ENCODE assay signal across 1 cellular context in genomic region chr1:86965827-86966182, GRCh38.
TF ChIP-seq lines count a peak whose summit lies in the region.

No MANE protein-coding gene starts in this region.

TF ChIP-seq in K562, 482 proteins besides CTCF, POLR2A, EP300 and RAD21 (continued from another document):
- no peak for TF ChIP-seq ETS1 (conservative IDR thresholded peaks at IDR 0.05; ENCODE audit: control insufficient read depth, low read depth, low read length)
- no peak for TF ChIP-seq POLR3G (IDR thresholded peaks at IDR 0.05; ENCODE audit: extremely low read depth, insufficient read length, insufficient replicate concordance)
- no peak for TF ChIP-seq YBX1 (IDR thresholded peaks at IDR 0.05)
- TF ChIP-seq KLF1 (tag; IDR thresholded peaks at IDR 0.05) = no peak
- TF ChIP-seq, protein P1, sequence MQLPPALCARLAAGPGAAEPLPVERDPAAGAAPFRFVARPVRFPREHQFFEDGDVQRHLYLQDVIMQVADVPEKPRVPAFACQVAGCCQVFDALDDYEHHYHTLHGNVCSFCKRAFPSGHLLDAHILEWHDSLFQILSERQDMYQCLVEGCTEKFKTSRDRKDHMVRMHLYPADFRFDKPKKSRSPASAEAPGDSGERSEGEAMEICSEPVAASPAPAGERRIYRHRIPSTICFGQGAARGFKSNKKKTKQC (CRISPR knock-in tag; IDR thresholded peaks at IDR 0.05) = no peak
- TF ChIP-seq ETV5 (CRISPR knock-in tag; IDR thresholded peaks at IDR 0.05; ENCODE audit: low read depth) = no peak
- TF ChIP-seq NCOA6 (IDR thresholded peaks at IDR 0.05) = no peak
